Comparison of ENCODE assay signal across 8 cellular contexts in genomic region chr20:50112512-50113419, GRCh38. TPM values are rescaled to one million over a fixed set of nuclear protein-coding genes. Genes with fewer than 3 reads are reported as not detected.
DNase-seq lines count a peak whose midpoint lies in the region; ATAC-seq and TF ChIP-seq lines count a peak whose summit lies in the region.

Gene UBE2V1, minus strand, starts transcription at chr20:50113150. Its CDS starts 22 bp downstream, at chr20:50113128.

- H3K27ac ChIP-seq in ACC112 (ENCODE audit: low read depth, low read length) (peak within 1 kb of the TSS; percentile 72), left lung (peak within 1 kb of the TSS; percentile 94 to 95)

- H3K4me1 ChIP-seq in ACC112 (ENCODE audit: control insufficient read depth, insufficient read depth, low read length, unreplicated experiment) (peaks cover 32% of the 10 kb centered on the region), left lung (peaks cover 38 to 81% of the 10 kb centered on the region in 2 donors)

- peak; percentile 9 for DNase-seq in NCI-H748 treated with DMSO at 0.1 percent for 48 hours (lab: John Stamatoyannopoulos, UW)
- peak; percentile 79 to 85 for DNase-seq in activated CD4-positive, alpha-beta T cell treated with anti-CD3 and anti-CD28 coated beads, Interleukin-2, amount 50 U/mL, for 24 hours (ENCODE audit: low read depth in 1 of 2, low spot score in 1 of 2)
- DNase-seq in dedifferentiated amniotic fluid mesenchymal stem cell (ENCODE audit: extremely low spot score) = peak; percentile 74
- peak; percentile 93 to 99 for DNase-seq in left lung
- peak; percentile 87 for DNase-seq in stimulated activated CD4-positive, alpha-beta T cell treated with anti-CD3 and anti-CD28 coated beads, Interleukin-2, amount 100 ng/mL, for 4 hours (ENCODE audit: low read depth)

- no peak for TF ChIP-seq CTCF in left lung (IDR thresholded peaks at IDR 0.05)

- peaks cover 66% of the 10 kb centered on the region for H3K79me2 ChIP-seq in ACC112 (ENCODE audit: control insufficient read depth, insufficient read depth, low read length, unreplicated experiment)

- H3K36me3 ChIP-seq in ACC112 (ENCODE audit: insufficient read depth, low read length) = no peaks in the 10 kb centered on the region
- peaks cover 0 to 5% of the 10 kb centered on the region in 2 donors for H3K36me3 ChIP-seq in left lung

- H3K4me3 ChIP-seq in ACC112 (ENCODE audit: low read depth, low read length) (peak within 1 kb of the TSS; percentile 78), left lung (peak within 1 kb of the TSS; percentile 91 to 98)

- H2AFZ ChIP-seq in ACC112 (ENCODE audit: low read length, unreplicated experiment) = peak within 1 kb of the TSS; percentile 40

- peak; percentile 45 for ATAC-seq in GM18909 (IDR thresholded peaks at IDR 0.05; ENCODE audit: poor library complexity, unreplicated experiment)
- peak; percentile 46 for ATAC-seq in HG03521 (IDR thresholded peaks at IDR 0.05; ENCODE audit: unreplicated experiment)
- ATAC-seq in left lung = peak; percentile 84

- H3K27me3 ChIP-seq in ACC112 (ENCODE audit: insufficient read depth, low read length) (no peaks in the 10 kb centered on the region), left lung (no peaks in the 10 kb centered on the region)

- intact Hi-C loops in left lung (cut with DNase I) = no loop called here

- no peaks in the 10 kb centered on the region for H3K9me3 ChIP-seq in left lung

RNA-seq across cellular contexts. Expression of gene UBE2V1, which starts in this region (rescaled TPM):
- 10 to 100 TPM; 72.6 to 74.6 TPM for total RNA-seq in left lung

Comparison
In these comparisons a context has a peak if more than half of its experiments do, and no peak if none do; other contexts are left out.
1. Peak in every context shown above with its lines: DNase-seq, ATAC-seq, H3K4me3 ChIP-seq and H3K27ac ChIP-seq.
2. DNase-seq: peak in every context shown above with its lines; median percentile 96 in left lung; 87 in stimulated activated CD4-positive, alpha-beta T cell treated with anti-CD3 and anti-CD28 coated beads, Interleukin-2, amount 100 ng/mL, for 4 hours; 82 in activated CD4-positive, alpha-beta T cell treated with anti-CD3 and anti-CD28 coated beads, Interleukin-2, amount 50 U/mL, for 24 hours; 74 in dedifferentiated amniotic fluid mesenchymal stem cell; 9 in NCI-H748 treated with DMSO at 0.1 percent for 48 hours.